8 cellular contexts compared by ENCODE assay signal in the genomic region with DNA sequence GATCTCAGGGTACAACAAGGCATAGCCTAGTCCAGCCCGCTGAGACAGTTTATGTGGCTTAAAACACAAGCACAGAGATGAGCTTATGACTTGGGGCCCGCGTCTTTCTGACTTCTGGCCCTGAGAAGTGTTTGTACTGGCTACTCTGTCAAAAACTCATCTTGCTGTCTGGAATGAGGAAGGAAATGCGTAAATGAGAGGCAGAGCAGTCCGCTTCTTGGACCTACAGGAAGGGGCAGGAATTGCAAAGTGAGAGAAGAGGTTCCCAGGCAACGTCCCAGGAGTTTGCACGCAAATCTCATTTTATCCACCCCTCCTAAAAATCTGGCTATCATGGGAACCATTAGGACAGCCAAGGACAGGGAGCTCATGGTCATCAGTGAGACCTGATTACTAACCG. TPM values are rescaled to one million over a fixed set of nuclear protein-coding genes. Genes with fewer than 3 reads are reported as not detected.
A peak's percentile ranks its signal among the peaks of the same experiment; 100 is the strongest.
DNase-seq lines count a peak whose midpoint lies in the region; ATAC-seq and TF ChIP-seq lines count a peak whose summit lies in the region.

No MANE protein-coding gene starts in this region.

- H3K36me3 ChIP-seq in CD4-positive, CD25-positive, alpha-beta regulatory T cell (ENCODE audit: control insufficient read depth, insufficient read depth, low read length): peaks cover 20% of the 10 kb centered on the region
- H3K36me3 ChIP-seq in Panc1 (ENCODE audit: control insufficient read depth, insufficient read depth, low read length) (no peaks in the 10 kb centered on the region; the same call in 1 of the 2 replicates), prostate gland (no peaks in the 10 kb centered on the region)

- H3K4me3 Mint-ChIP-seq in CD4-positive, CD25-positive, alpha-beta regulatory T cell: peak overlapping the region in 1 of 4 donors; percentile 47

- intact Hi-C loops in Panc1 (cut with micrococcal nuclease; ENCODE audit: unreplicated experiment) (no loop called here), prostate gland (cut with DNase I) (no loop called here)

- no peak for DNase-seq in CD4-positive, CD25-positive, alpha-beta regulatory T cell
- DNase-seq in Panc1 (ENCODE audit: low read depth, low spot score): no peak
- peak; percentile 97 for DNase-seq in fibroblast of the aortic adventitia (ENCODE audit: low read depth)
- no peak for DNase-seq in prostate gland (ENCODE audit: low spot score)
- DNase-seq in mesenteric fat pad (ENCODE audit: low spot score): no peak
- DNase-seq in GM13976 (ENCODE audit: low spot score): no peak

- no TSS peak for BruUV-seq in Panc1 (replicated peaks; lab: Mats Ljungman, UMichigan)

- TF ChIP-seq CTCF in Panc1 (IDR thresholded peaks at IDR 0.05) (no peak), fibroblast of the aortic adventitia (IDR thresholded peaks at IDR 0.05; ENCODE audit: insufficient read depth, low read length) (peak; percentile 61), prostate gland (IDR thresholded peaks at IDR 0.05) (peak in 2 of 4 experiments; percentile 25 to 46), GM13976 (IDR thresholded peaks at IDR 0.05; ENCODE audit: borderline replicate concordance, control extremely low read depth, extremely low read depth, insufficient read depth, missing control alignments) (no peak)

- no peaks in the 10 kb centered on the region for H3K9me3 ChIP-seq in CD4-positive, CD25-positive, alpha-beta regulatory T cell (ENCODE audit: control insufficient read depth in 2 of 2, low read length in 2 of 2)
- H3K9me3 ChIP-seq in Panc1 (ENCODE audit: control insufficient read depth, insufficient read depth, low read depth, low read length) (no peaks in the 10 kb centered on the region), prostate gland (no peaks in the 10 kb centered on the region)

- no peaks in the 10 kb centered on the region for H3K27me3 ChIP-seq in CD4-positive, CD25-positive, alpha-beta regulatory T cell (ENCODE audit: control insufficient read depth, insufficient read depth, low read length)
- H3K27me3 ChIP-seq in Panc1 (ENCODE audit: control insufficient read depth, insufficient read depth, low read length): no peaks in the 10 kb centered on the region
- no peaks in the 10 kb centered on the region for H3K27me3 ChIP-seq in prostate gland (replicated peaks; ENCODE audit: insufficient read depth)

- peaks cover 98% of the 10 kb centered on the region for H3K4me1 ChIP-seq in CD4-positive, CD25-positive, alpha-beta regulatory T cell (ENCODE audit: control insufficient read depth, insufficient read depth, low read length, poor library complexity, severe bottlenecking)
- H3K4me1 ChIP-seq in Panc1 (ENCODE audit: control insufficient read depth, insufficient read depth, low read length): peaks cover 65% of the 10 kb centered on the region
- peaks cover 14% of the 10 kb centered on the region for H3K4me1 ChIP-seq in prostate gland (replicated peaks)

- TF ChIP-seq POLR2A in prostate gland (IDR thresholded peaks at IDR 0.05): no peak

- no peaks in the 10 kb centered on the region for H3K9me3 Mint-ChIP-seq in CD4-positive, CD25-positive, alpha-beta regulatory T cell

- in situ Hi-C loops in Panc1 (cut with HindIII; ENCODE audit: low pct_unique_long_range_greater_than_20kb, low sequenced_read_pairs) (no loop called here), GM13976 (cut with MboI; ENCODE audit: low sequenced_read_pairs, unreplicated experiment) (no loop called here)

- 40% methylated on average over 8 of the region's 8 CpGs for WGBS in prostate gland

- H3K36me3 Mint-ChIP-seq in CD4-positive, CD25-positive, alpha-beta regulatory T cell: peaks cover 24% of the 10 kb centered on the region

- H3K27me3 Mint-ChIP-seq in CD4-positive, CD25-positive, alpha-beta regulatory T cell: no peaks in the 10 kb centered on the region

- H3K4me1 Mint-ChIP-seq in CD4-positive, CD25-positive, alpha-beta regulatory T cell: peaks cover 21 to 92% (median 69%) of the 10 kb centered on the region in 4 donors

- ATAC-seq in CD4-positive, CD25-positive, alpha-beta regulatory T cell (ENCODE audit: low read depth in 2 of 2): no peak
- ATAC-seq in Panc1 (no peak), GM21576 (IDR thresholded peaks at IDR 0.05; ENCODE audit: unreplicated experiment) (no peak), HG03460 (IDR thresholded peaks at IDR 0.05; ENCODE audit: unreplicated experiment) (no peak)

- peak overlapping the region; percentile 66 to 82 (median 77) for H3K27ac Mint-ChIP-seq in CD4-positive, CD25-positive, alpha-beta regulatory T cell

- POLR2A ChIA-PET in Panc1 (lab: Charles Lee): no interaction called here

- no peak overlapping the region for H3K27ac ChIP-seq in CD4-positive, CD25-positive, alpha-beta regulatory T cell (ENCODE audit: insufficient read depth, low read length, poor library complexity, severe bottlenecking)
- H3K27ac ChIP-seq in Panc1 (ENCODE audit: low read length) (peak overlapping the region; percentile 45), prostate gland (peak overlapping the region; percentile 32 to 48)

- CTCF ChIA-PET in Panc1 (lab: Charles Lee): no interaction called here

- H3K4me3 ChIP-seq in CD4-positive, CD25-positive, alpha-beta regulatory T cell (ENCODE audit: low read depth, low read length): peak overlapping the region; percentile 32
- H3K4me3 ChIP-seq in Panc1 (ENCODE audit: low read depth in 2 of 2, low read length in 2 of 2) (no peak overlapping the region), fibroblast of the aortic adventitia (ENCODE audit: low read depth, low read length) (peak overlapping the region; percentile 37), prostate gland (no peak overlapping the region)

RNA-seq across cellular contexts. Expression of a gene that starts 5.5 kb away (rescaled TPM):
- total RNA-seq in CD4-positive, CD25-positive, alpha-beta regulatory T cell: 252 TPM
- polyA plus RNA-seq in CD4-positive, CD25-positive, alpha-beta regulatory T cell: 100 to 1,000 TPM; 253 to 316 (median 283) TPM
- total RNA-seq in Panc1 (2021; ENCODE audit: unreplicated experiment) (241 TPM), fibroblast of the aortic adventitia (ENCODE audit: low replicate concordance) (51.1 and 153 TPM in 2 replicates), prostate gland (100 to 1,000 TPM; 158 to 174 TPM), mesenteric fat pad (456 TPM)
- polyA plus RNA-seq in Panc1 (2012; ENCODE audit: insufficient read length): 310 TPM

Comparison
In these comparisons a context has a peak if more than half of its experiments do, and no peak if none do; other contexts are left out.
1. H3K4me3 ChIP-seq: peak in CD4-positive, CD25-positive, alpha-beta regulatory T cell (single experiment) and fibroblast of the aortic adventitia (single experiment); none in Panc1 (0 of 2) and prostate gland (0 of 2).